20 cellular contexts compared by ENCODE assay signal in the genomic region with DNA sequence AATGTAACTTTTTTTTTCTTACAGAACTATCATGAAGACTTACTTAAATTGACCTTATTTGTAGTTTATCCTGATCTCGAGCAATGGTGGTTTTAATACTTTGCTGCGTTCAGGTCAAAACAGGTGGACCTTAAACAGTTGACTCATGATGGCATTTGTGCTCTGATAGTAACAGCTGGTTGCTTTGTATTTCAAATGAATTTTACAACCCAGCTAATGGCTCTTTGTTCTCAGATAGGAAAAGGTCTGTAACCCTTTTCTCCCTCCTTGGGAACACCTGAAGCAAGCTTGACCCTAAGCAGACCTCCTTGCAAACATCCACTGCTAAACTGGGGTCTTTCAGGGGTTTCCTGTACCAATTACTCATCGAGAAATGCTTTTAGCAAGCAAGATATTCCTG.
A peak's percentile ranks its signal among the peaks of the same experiment; 100 is the strongest.
DNase-seq lines count a peak whose midpoint lies in the region; ATAC-seq, FAIRE-seq and TF ChIP-seq lines count a peak whose summit lies in the region.
"Had no signal": no experiment of that assay in that cellular context is flagged by ENCODE, and none has a peak within 500 bp of the region (broad histone marks: within the 10 kb centered on the region; RNA-seq: fewer than 3 reads in every experiment).

No MANE protein-coding gene starts in this region.

- no peak overlapping the region for H3K14ac ChIP-seq in neuronal stem cell (ENCODE audit: low read length)

- H3K27me3 ChIP-seq in NT2/D1 (ENCODE audit: insufficient read depth, insufficient read length): peaks cover 20% of the 10 kb centered on the region
- H3K27me3 ChIP-seq in hepatocyte: no peaks in the 10 kb centered on the region
- no peaks in the 10 kb centered on the region for H3K27me3 ChIP-seq in neuronal stem cell (ENCODE audit: control insufficient read depth in 3 of 3, insufficient read depth in 3 of 3, low read depth in 1 of 3, low read length in 3 of 3)

- 31% methylated on average over 3 of the region's 3 CpGs for WGBS in hepatocyte (ENCODE audit: low lambda C conversion rate, missing lambda C conversion rate)
- WGBS in neuronal stem cell (ENCODE audit: extremely low coverage in 2 of 2, insufficient read length in 2 of 2, insufficient replicate concordance in 1 of 2), 2 donors: no CpG with 5 or more reads among the region's 3 CpGs

- no peak overlapping the region for H2AFZ ChIP-seq in hepatocyte
- no peak overlapping the region for H2AFZ ChIP-seq in neuronal stem cell (ENCODE audit: low read length)

- H3K27ac ChIP-seq in hepatocyte: no peak overlapping the region
- H3K27ac ChIP-seq in neuronal stem cell (replicated peaks; ENCODE audit: low read length): no peak overlapping the region
- H3K27ac ChIP-seq: A549, C4-2B had no signal

- H2BK15ac ChIP-seq in neuronal stem cell (ENCODE audit: low read length): no peak overlapping the region

- H4K8ac ChIP-seq in neuronal stem cell (ENCODE audit: low read depth, low read length): no peak overlapping the region

- no peak overlapping the region for H3K4me3 Mint-ChIP-seq in progenitor cell of endocrine pancreas (ENCODE audit: low read depth)
- no peak overlapping the region for H3K4me3 Mint-ChIP-seq in activated CD4-positive, alpha-beta memory T cell treated with anti-CD3 and anti-CD28 coated beads, Interleukin-2, amount 10 ng/mL, durations not matched to agents 7 days and 5 days
- H3K4me3 Mint-ChIP-seq: CD4-positive, alpha-beta memory T cell; HFFc6 had no signal

- H3K9ac ChIP-seq in NT2/D1 (ENCODE audit: insufficient read length, low read depth): no peak overlapping the region
- H3K9ac ChIP-seq in neuronal stem cell (ENCODE audit: low read depth, low read length, poor library complexity): no peak overlapping the region

- CTCF ChIA-PET in activated CD4-positive, alpha-beta memory T cell treated with anti-CD3 and anti-CD28 coated beads, Interleukin-2, amount 10 ng/mL, durations not matched to agents 7 days and 5 days (lab: Charles Lee): no interaction called here

- no peak overlapping the region for H3K4ac ChIP-seq in neuronal stem cell (ENCODE audit: low read length)

- H3K79me2 ChIP-seq in hepatocyte: no peaks in the 10 kb centered on the region

- no peak for ATAC-seq in HG02973 (IDR thresholded peaks at IDR 0.05; ENCODE audit: unreplicated experiment)
- ATAC-seq: A549, GM12878 had no signal

- DNase-seq in NT2/D1 (ENCODE audit: low read depth, low spot score) (peak; percentile 23), hepatocyte (ENCODE audit: low spot score) (peak; percentile 11), iPS-NIHi7 (ENCODE audit: extremely low spot score) (peak; percentile 42), progenitor cell of endocrine pancreas (ENCODE audit: low spot score, unreplicated experiment) (no peak), neuronal stem cell (ENCODE audit: low spot score) (no peak), HTR-8/SVneo (ENCODE audit: insufficient read length, low spot score) (no peak)
- no peak for DNase-seq in activated CD4-positive, alpha-beta memory T cell treated with anti-CD3 and anti-CD28 coated beads, Interleukin-2, amount 10 ng/mL, durations not matched to agents 7 days and 5 days
- DNase-seq: BE2C; CD4-positive, alpha-beta memory T cell; COR-L47; DMS53; GOT3; HCEC 1CT; HFFc6 had no signal

- H4K20me1 ChIP-seq in hepatocyte (ENCODE audit: insufficient read depth, poor library complexity, severe bottlenecking): no peaks in the 10 kb centered on the region

- H3K4me3 ChIP-seq in NT2/D1 (ENCODE audit: insufficient read length, low read depth): no peak overlapping the region
- H3K4me3 ChIP-seq in hepatocyte: no peak overlapping the region
- H3K4me3 ChIP-seq in neuronal stem cell (ENCODE audit: low read length in 2 of 2): no peak overlapping the region
- H3K4me3 ChIP-seq: A549, GM12878 had no signal

- H3K36me3 ChIP-seq in NT2/D1 (ENCODE audit: insufficient read depth, insufficient read length, low read length): no peaks in the 10 kb centered on the region
- H3K36me3 ChIP-seq in hepatocyte (replicated peaks; ENCODE audit: insufficient read depth, low read depth): no peaks in the 10 kb centered on the region
- H3K36me3 ChIP-seq in neuronal stem cell (replicated peaks in 1 of 2; ENCODE audit: control insufficient read depth in 2 of 2, insufficient read depth in 2 of 2, low read length in 2 of 2): no peaks in the 10 kb centered on the region
- H3K36me3 ChIP-seq: BE2C had no signal

- peak overlapping the region; percentile 82 for H3K27ac Mint-ChIP-seq in progenitor cell of endocrine pancreas
- H3K27ac Mint-ChIP-seq in activated CD4-positive, alpha-beta memory T cell treated with anti-CD3 and anti-CD28 coated beads, Interleukin-2, amount 10 ng/mL, durations not matched to agents 7 days and 5 days: no peak overlapping the region
- H3K27ac Mint-ChIP-seq: CD4-positive, alpha-beta memory T cell; HFFc6 had no signal

- no peak overlapping the region for H4K91ac ChIP-seq in neuronal stem cell (ENCODE audit: low read depth, low read length, poor library complexity)

- no peak for FAIRE-seq in HTR-8/SVneo (lab: Jason Lieb, UNC)
- FAIRE-seq: A549, D721Med, GM12878, GM18507 had no signal

- POLR2A ChIA-PET in activated CD4-positive, alpha-beta memory T cell treated with anti-CD3 and anti-CD28 coated beads, Interleukin-2, amount 10 ng/mL, durations not matched to agents 7 days and 5 days (lab: Charles Lee): no interaction called here

- H3K23ac ChIP-seq in neuronal stem cell (ENCODE audit: low read depth, low read length, poor library complexity): no peak overlapping the region

- H3K79me1 ChIP-seq in neuronal stem cell (ENCODE audit: low read depth, low read length): no peaks in the 10 kb centered on the region

- H2BK120ac ChIP-seq in neuronal stem cell (ENCODE audit: low read depth, low read length): no peak overlapping the region

- H3K36me3 Mint-ChIP-seq in progenitor cell of endocrine pancreas (ENCODE audit: insufficient read depth): no peaks in the 10 kb centered on the region
- no peaks in the 10 kb centered on the region for H3K36me3 Mint-ChIP-seq in activated CD4-positive, alpha-beta memory T cell treated with anti-CD3 and anti-CD28 coated beads, Interleukin-2, amount 10 ng/mL, durations not matched to agents 7 days and 5 days (ENCODE audit: low read depth)
- H3K36me3 Mint-ChIP-seq: CD4-positive, alpha-beta memory T cell had no signal

- H3K4me2 ChIP-seq in hepatocyte (no peak overlapping the region), neuronal stem cell (ENCODE audit: insufficient read depth, low read length, poor library complexity, severe bottlenecking) (no peak overlapping the region)
- H3K4me2 ChIP-seq: A549 had no signal

- peaks cover 20% of the 10 kb centered on the region for H3K4me1 Mint-ChIP-seq in progenitor cell of endocrine pancreas (ENCODE audit: low read depth)
- no peaks in the 10 kb centered on the region for H3K4me1 Mint-ChIP-seq in activated CD4-positive, alpha-beta memory T cell treated with anti-CD3 and anti-CD28 coated beads, Interleukin-2, amount 10 ng/mL, durations not matched to agents 7 days and 5 days
- H3K4me1 Mint-ChIP-seq: CD4-positive, alpha-beta memory T cell had no signal

- no peaks in the 10 kb centered on the region for H3K27me3 Mint-ChIP-seq in progenitor cell of endocrine pancreas
- H3K27me3 Mint-ChIP-seq in activated CD4-positive, alpha-beta memory T cell treated with anti-CD3 and anti-CD28 coated beads, Interleukin-2, amount 10 ng/mL, durations not matched to agents 7 days and 5 days: no peaks in the 10 kb centered on the region

- TF ChIP-seq CTCF in hepatocyte (IDR thresholded peaks at IDR 0.05; ENCODE audit: poor library complexity) (no peak), progenitor cell of endocrine pancreas (IDR thresholded peaks at IDR 0.05; ENCODE audit: unreplicated experiment) (no peak)

- no peaks in the 10 kb centered on the region; the same call in 1 of the 2 replicates for H3K9me3 ChIP-seq in NT2/D1 (ENCODE audit: insufficient read depth, low read length)
- H3K9me3 ChIP-seq in hepatocyte (ENCODE audit: low read depth): no peaks in the 10 kb centered on the region
- H3K9me3 ChIP-seq in neuronal stem cell (replicated peaks in 1 of 2; ENCODE audit: control insufficient read depth in 2 of 2, insufficient read depth in 1 of 2, low read depth in 1 of 2, low read length in 2 of 2): no peaks in the 10 kb centered on the region
- H3K9me3 ChIP-seq: A549, BE2C had no signal

- no peak overlapping the region for H2AK5ac ChIP-seq in neuronal stem cell (ENCODE audit: low read depth, low read length)

- peaks cover 3% of the 10 kb centered on the region for H3K9me3 Mint-ChIP-seq in progenitor cell of endocrine pancreas (ENCODE audit: low read depth)
- H3K9me3 Mint-ChIP-seq in activated CD4-positive, alpha-beta memory T cell treated with anti-CD3 and anti-CD28 coated beads, Interleukin-2, amount 10 ng/mL, durations not matched to agents 7 days and 5 days: no peaks in the 10 kb centered on the region
- H3K9me3 Mint-ChIP-seq: HFFc6 had no signal

- no peak overlapping the region for H3K18ac ChIP-seq in neuronal stem cell (ENCODE audit: low read length)

- H2BK12ac ChIP-seq in neuronal stem cell (ENCODE audit: low read length): no peak overlapping the region

- no peak overlapping the region for H2BK5ac ChIP-seq in neuronal stem cell (ENCODE audit: low read length)

- H3K9me2 ChIP-seq in hepatocyte (replicated peaks; ENCODE audit: insufficient read depth): no peaks in the 10 kb centered on the region

- H3K4me1 ChIP-seq in NT2/D1 (ENCODE audit: insufficient read depth, insufficient read length) (no peaks in the 10 kb centered on the region), hepatocyte (ENCODE audit: insufficient read depth) (no peaks in the 10 kb centered on the region), neuronal stem cell (ENCODE audit: control insufficient read depth in 2 of 2, insufficient read depth in 1 of 2, low read depth in 1 of 2, low read length in 2 of 2) (peaks cover 0 to 5% of the 10 kb centered on the region in 2 donors)
- H3K4me1 ChIP-seq: A549, BE2C had no signal

Comparison
In these comparisons a context has a peak if more than half of its experiments do, and no peak if none do; other contexts are left out.
1. DNase-seq: peak in NT2/D1 (single experiment), hepatocyte (single experiment) and iPS-NIHi7 (single experiment); none in progenitor cell of endocrine pancreas (single experiment), neuronal stem cell (single experiment), activated CD4-positive, alpha-beta memory T cell treated with anti-CD3 and anti-CD28 coated beads, Interleukin-2, amount 10 ng/mL, durations not matched to agents 7 days and 5 days (single experiment) and HTR-8/SVneo (single experiment).